17 cellular contexts compared by ENCODE assay signal in genomic region chr21:16624468-16625102, GRCh38.
A peak's percentile ranks its signal among the peaks of the same experiment; 100 is the strongest.
DNase-seq lines count a peak whose midpoint lies in the region; ATAC-seq and TF ChIP-seq lines count a peak whose summit lies in the region.
"Had no signal": no experiment of that assay in that cellular context is flagged by ENCODE, and none has a peak within 500 bp of the region (broad histone marks: within the 10 kb centered on the region; RNA-seq: fewer than 3 reads in every experiment).

No MANE protein-coding gene starts in this region.

- no peaks in the 10 kb centered on the region for H3K79me2 ChIP-seq in SK-N-SH (ENCODE audit: insufficient read depth)

- H3K36me3 ChIP-seq in SK-N-SH (replicated peaks in 1 of 2; ENCODE audit: control insufficient read depth in 1 of 2, insufficient read depth in 2 of 2, low read length in 1 of 2): no peaks in the 10 kb centered on the region
- H3K36me3 ChIP-seq: pancreas had no signal

- peaks cover under 1 to 7% of the 10 kb centered on the region in 2 donors for H3K9me3 Mint-ChIP-seq in effector memory CD8-positive, alpha-beta T cell
- H3K9me3 Mint-ChIP-seq: activated naive CD4-positive, alpha-beta T cell treated with anti-CD3 and anti-CD28 coated beads, Interleukin-2, amount 50 U/mL, for 24 hours had no signal

- H3K27ac ChIP-seq in SK-N-SH (ENCODE audit: low read depth in 2 of 2, low read length in 1 of 2): peak overlapping the region in 1 of 2 experiments; percentile 78; a peak in 2 of 4 replicates
- H3K27ac ChIP-seq: body of pancreas, esophagus squamous epithelium, pancreas had no signal

- no peak overlapping the region for H3K4me3 ChIP-seq in SK-N-SH (ENCODE audit: low read depth in 2 of 2, low read length in 1 of 2)
- H3K4me3 ChIP-seq: body of pancreas, esophagus squamous epithelium, pancreas had no signal

- TF ChIP-seq EP300 in SK-N-SH (IDR thresholded peaks at IDR 0.05; ENCODE audit: borderline replicate concordance in 1 of 2, low read depth in 1 of 2, low read length in 1 of 2): peak in 1 of 2 experiments; percentile 73; a peak in 2 of 4 replicates

- no peak overlapping the region for H2AFZ ChIP-seq in SK-N-SH (ENCODE audit: low read depth)

- H3K4me3 Mint-ChIP-seq in effector memory CD8-positive, alpha-beta T cell: no peak overlapping the region
- H3K4me3 Mint-ChIP-seq: activated naive CD4-positive, alpha-beta T cell treated with anti-CD3 and anti-CD28 coated beads, Interleukin-2, amount 50 U/mL, for 24 hours; stimulated activated memory B cell treated with anti-CD40 and anti-IgM and Interleukin-4, amounts not matched to agents 10 μg/mL and 1 μg/mL and 100 μg/mL, for 72 hours had no signal

- DNase-seq in SK-N-SH: peak; percentile 58
- peak; percentile 50 for DNase-seq in NCI-H1436 treated with DMSO at 0.1 percent for 48 hours (lab: John Stamatoyannopoulos, UW)
- peak; percentile 35 for DNase-seq in SK-N-DZ (ENCODE audit: low spot score)
- DNase-seq in retina: peak; percentile 53
- no peak for DNase-seq in Kasumi-1 (lab: John Stamatoyannopoulos, UW)
- no peak for DNase-seq in effector memory CD8-positive, alpha-beta T cell
- DNase-seq: ACHN; activated CD4-positive, alpha-beta T cell treated with anti-CD3 and anti-CD28 coated beads for 1 hour; body of pancreas; esophagus squamous epithelium; IMR-90; NCI-H1048; pancreas had no signal

- no peak; the same call in 2 of the 3 replicates for ATAC-seq in SK-N-SH treated with all-trans-retinoic acid at 6 μM for 48 hours
- no peak for ATAC-seq in effector memory CD8-positive, alpha-beta T cell (replicated peaks)
- no peak for ATAC-seq in GM21526 (IDR thresholded peaks at IDR 0.05; ENCODE audit: low FRiP score, unreplicated experiment)
- ATAC-seq: body of pancreas; pancreas; stimulated activated memory B cell treated with anti-CD40 and anti-IgM and Interleukin-4, amounts not matched to agents 10 μg/mL and 1 μg/mL and 100 μg/mL, for 72 hours had no signal

- no peaks in the 10 kb centered on the region for H3K9me2 ChIP-seq in SK-N-SH

- CTCF ChIA-PET in SK-N-SH (lab: Yijun Ruan, JAX): interaction anchor here (0.6 kb wide), 1 partner anchor 18 kb away, joined by 3 read pairs; no protein-coding TSS in a partner anchor

- peak; percentile 20; the same call in 1 of the 2 replicates for TF ChIP-seq RAD21 in SK-N-SH (IDR thresholded peaks at IDR 0.05; ENCODE audit: low read length)

- no peaks in the 10 kb centered on the region for H3K27me3 ChIP-seq in SK-N-SH (ENCODE audit: insufficient read depth)
- H3K27me3 ChIP-seq: body of pancreas, esophagus squamous epithelium, pancreas had no signal

- POLR2A ChIA-PET in SK-N-SH (lab: Yijun Ruan, JAX): interaction anchor here (0.6 kb wide), 1 partner anchor 529 kb away, joined by 3 read pairs; no protein-coding TSS in a partner anchor

- no peak overlapping the region for H3K4me2 ChIP-seq in SK-N-SH

- no peak overlapping the region for H3K27ac Mint-ChIP-seq in effector memory CD8-positive, alpha-beta T cell
- H3K27ac Mint-ChIP-seq: activated naive CD4-positive, alpha-beta T cell treated with anti-CD3 and anti-CD28 coated beads, Interleukin-2, amount 50 U/mL, for 24 hours; stimulated activated memory B cell treated with anti-CD40 and anti-IgM and Interleukin-4, amounts not matched to agents 10 μg/mL and 1 μg/mL and 100 μg/mL, for 72 hours had no signal

- no peaks in the 10 kb centered on the region for H3F3A ChIP-seq in SK-N-SH (replicated peaks; ENCODE audit: insufficient read depth)

- H3K9me3 ChIP-seq in SK-N-SH: no peaks in the 10 kb centered on the region
- H3K9me3 ChIP-seq: body of pancreas, esophagus squamous epithelium, pancreas had no signal

- H4K20me1 ChIP-seq in SK-N-SH (ENCODE audit: insufficient read depth): no peaks in the 10 kb centered on the region

- TF ChIP-seq CTCF in SK-N-SH (IDR thresholded peaks at IDR 0.05): no peak

- no peaks in the 10 kb centered on the region for H3K4me1 Mint-ChIP-seq in effector memory CD8-positive, alpha-beta T cell (ENCODE audit: low read depth in 2 of 2)
- H3K4me1 Mint-ChIP-seq: activated naive CD4-positive, alpha-beta T cell treated with anti-CD3 and anti-CD28 coated beads, Interleukin-2, amount 50 U/mL, for 24 hours; stimulated activated memory B cell treated with anti-CD40 and anti-IgM and Interleukin-4, amounts not matched to agents 10 μg/mL and 1 μg/mL and 100 μg/mL, for 72 hours had no signal

- no peak overlapping the region for H3K9ac ChIP-seq in SK-N-SH

- 29% methylated on average over 5 of the region's 5 CpGs for WGBS in SK-N-SH (ENCODE audit: low lambda C conversion rate)

- H3K36me3 Mint-ChIP-seq in effector memory CD8-positive, alpha-beta T cell (ENCODE audit: insufficient read depth): no peaks in the 10 kb centered on the region
- H3K36me3 Mint-ChIP-seq: activated naive CD4-positive, alpha-beta T cell treated with anti-CD3 and anti-CD28 coated beads, Interleukin-2, amount 50 U/mL, for 24 hours; stimulated activated memory B cell treated with anti-CD40 and anti-IgM and Interleukin-4, amounts not matched to agents 10 μg/mL and 1 μg/mL and 100 μg/mL, for 72 hours had no signal

- peaks cover 0 to 9% of the 10 kb centered on the region in 2 experiments; a peak in 2 of 4 replicates for H3K4me1 ChIP-seq in SK-N-SH (ENCODE audit: control insufficient read depth in 1 of 2, insufficient read depth in 2 of 2, low read depth in 1 of 2, low read length in 1 of 2)
- H3K4me1 ChIP-seq: body of pancreas, pancreas had no signal

- H3K27me3 Mint-ChIP-seq in effector memory CD8-positive, alpha-beta T cell: no peaks in the 10 kb centered on the region
- H3K27me3 Mint-ChIP-seq: activated naive CD4-positive, alpha-beta T cell treated with anti-CD3 and anti-CD28 coated beads, Interleukin-2, amount 50 U/mL, for 24 hours; stimulated activated memory B cell treated with anti-CD40 and anti-IgM and Interleukin-4, amounts not matched to agents 10 μg/mL and 1 μg/mL and 100 μg/mL, for 72 hours had no signal

TF ChIP-seq in SK-N-SH, 30 proteins besides CTCF, POLR2A, EP300 and RAD21 (continues in another document):
- TF ChIP-seq FOXJ3 (CRISPR knock-in tag; IDR thresholded peaks at IDR 0.05) (peak; percentile 21; the same call in 1 of the 2 replicates), RXRA (IDR thresholded peaks at IDR 0.05; ENCODE audit: borderline replicate concordance, low read depth) (no peak), ZBTB33 (IDR thresholded peaks at IDR 0.05; ENCODE audit: borderline replicate concordance, low read depth) (no peak), CHD2 (IDR thresholded peaks at IDR 0.05; ENCODE audit: low read length, partially characterized antibody) (peak; percentile 37), MAX (IDR thresholded peaks at IDR 0.05; ENCODE audit: low read depth) (no peak), GATA2 (CRISPR knock-in tag; IDR thresholded peaks at IDR 0.05) (peak; percentile 76)

TF ChIP-seq in SK-N-SH treated with all-trans-retinoic acid at 6 μM for 48 hours, 23 proteins besides CTCF, POLR2A, EP300 and RAD21:
- TF ChIP-seq TCF4 (CRISPR knock-in tag; IDR thresholded peaks at IDR 0.05; ENCODE audit: borderline replicate concordance): no peak
- no peak for TF ChIP-seq GLIS3 (CRISPR knock-in tag; IDR thresholded peaks at IDR 0.05)
- no peak for TF ChIP-seq TOX (CRISPR knock-in tag; IDR thresholded peaks at IDR 0.05; ENCODE audit: borderline replicate concordance)
- no peak for TF ChIP-seq CSDC2 (CRISPR knock-in tag; IDR thresholded peaks at IDR 0.05)
- TF ChIP-seq, protein P1, sequence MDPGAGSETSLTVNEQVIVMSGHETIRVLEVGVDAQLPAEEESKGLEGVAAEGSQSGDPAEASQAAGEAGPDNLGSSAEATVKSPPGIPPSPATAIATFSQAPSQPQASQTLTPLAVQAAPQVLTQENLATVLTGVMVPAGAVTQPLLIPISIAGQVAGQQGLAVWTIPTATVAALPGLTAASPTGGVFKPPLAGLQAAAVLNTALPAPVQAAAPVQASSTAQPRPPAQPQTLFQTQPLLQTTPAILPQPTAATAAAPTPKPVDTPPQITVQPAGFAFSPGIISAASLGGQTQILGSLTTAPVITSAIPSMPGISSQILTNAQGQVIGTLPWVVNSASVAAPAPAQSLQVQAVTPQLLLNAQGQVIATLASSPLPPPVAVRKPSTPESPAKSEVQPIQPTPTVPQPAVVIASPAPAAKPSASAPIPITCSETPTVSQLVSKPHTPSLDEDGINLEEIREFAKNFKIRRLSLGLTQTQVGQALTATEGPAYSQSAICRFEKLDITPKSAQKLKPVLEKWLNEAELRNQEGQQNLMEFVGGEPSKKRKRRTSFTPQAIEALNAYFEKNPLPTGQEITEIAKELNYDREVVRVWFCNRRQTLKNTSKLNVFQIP (CRISPR knock-in tag; IDR thresholded peaks at IDR 0.05; ENCODE audit: borderline replicate concordance, low read depth): no peak
- TF ChIP-seq, protein P2, sequence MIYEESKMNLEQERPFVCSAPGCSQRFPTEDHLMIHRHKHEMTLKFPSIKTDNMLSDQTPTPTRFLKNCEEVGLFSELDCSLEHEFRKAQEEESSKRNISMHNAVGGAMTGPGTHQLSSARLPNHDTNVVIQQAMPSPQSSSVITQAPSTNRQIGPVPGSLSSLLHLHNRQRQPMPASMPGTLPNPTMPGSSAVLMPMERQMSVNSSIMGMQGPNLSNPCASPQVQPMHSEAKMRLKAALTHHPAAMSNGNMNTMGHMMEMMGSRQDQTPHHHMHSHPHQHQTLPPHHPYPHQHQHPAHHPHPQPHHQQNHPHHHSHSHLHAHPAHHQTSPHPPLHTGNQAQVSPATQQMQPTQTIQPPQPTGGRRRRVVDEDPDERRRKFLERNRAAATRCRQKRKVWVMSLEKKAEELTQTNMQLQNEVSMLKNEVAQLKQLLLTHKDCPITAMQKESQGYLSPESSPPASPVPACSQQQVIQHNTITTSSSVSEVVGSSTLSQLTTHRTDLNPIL (CRISPR knock-in tag; IDR thresholded peaks at IDR 0.05; ENCODE audit: low read depth): no peak
- TF ChIP-seq ZFP30 (CRISPR knock-in tag; IDR thresholded peaks at IDR 0.05): no peak
- no peak for TF ChIP-seq ZNF565 (CRISPR knock-in tag; conservative IDR thresholded peaks at IDR 0.05; ENCODE audit: low read depth)
- TF ChIP-seq OSR1 (CRISPR knock-in tag; IDR thresholded peaks at IDR 0.05): no peak
- TF ChIP-seq ARNTL (CRISPR knock-in tag; IDR thresholded peaks at IDR 0.05; ENCODE audit: borderline replicate concordance, low read depth): no peak
- TF ChIP-seq RARB (CRISPR knock-in tag; IDR thresholded peaks at IDR 0.05): no peak
- TF ChIP-seq ZNF8 (CRISPR knock-in tag; IDR thresholded peaks at IDR 0.05): no peak
- no peak for TF ChIP-seq ZNF70 (CRISPR knock-in tag; IDR thresholded peaks at IDR 0.05)

Comparison
In these comparisons a context has a peak if more than half of its experiments do, and no peak if none do; other contexts are left out.
1. DNase-seq: peak in SK-N-SH (single experiment), NCI-H1436 treated with DMSO at 0.1 percent for 48 hours (single experiment), SK-N-DZ (single experiment) and retina (single experiment); none in Kasumi-1 (0 of 2) and effector memory CD8-positive, alpha-beta T cell (0 of 3).